In genomic region chr3:107522510-107523360, GRCh38 we compare ENCODE assay signal across 8 cellular contexts. TPM values are rescaled to one million over a fixed set of nuclear protein-coding genes. Genes with fewer than 3 reads are reported as not detected.
DNase-seq lines count a peak whose midpoint lies in the region; ATAC-seq and TF ChIP-seq lines count a peak whose summit lies in the region.

Gene BBX (plus strand): TSS chr3:107522962. CDS start chr3:107710461, 187,499 bp downstream.

- H3K36me3 Mint-ChIP-seq in Caco-2 (ENCODE audit: insufficient read depth, unreplicated experiment) = peaks cover 6% of the 10 kb centered on the region
- H3K36me3 Mint-ChIP-seq in activated CD8-positive, alpha-beta memory T cell treated with anti-CD3 and anti-CD28 coated beads, Interleukin-2, amount 10 ng/mL, durations not matched to agents 7 days and 5 days = peaks cover 10% of the 10 kb centered on the region

- H3K18ac ChIP-seq in mesenchymal stem cell (ENCODE audit: low read depth in 1 of 2, low read length in 2 of 2) = peak within 1 kb of the TSS; percentile 63 to 91

- peak within 1 kb of the TSS; percentile 60 for H4K8ac ChIP-seq in mesenchymal stem cell (ENCODE audit: low read length)

- peak within 1 kb of the TSS in 1 of 2 experiments; percentile 84 for H3K23ac ChIP-seq in mesenchymal stem cell (ENCODE audit: low read length in 2 of 2)

- peak; percentile 92 to 93 for DNase-seq in Caco-2
- DNase-seq in NT2/D1 (ENCODE audit: low read depth, low spot score) = peak; percentile 81
- peak; percentile 93 for DNase-seq in activated CD8-positive, alpha-beta memory T cell treated with anti-CD3 and anti-CD28 coated beads, Interleukin-2, amount 10 ng/mL, durations not matched to agents 7 days and 5 days
- peak; percentile 98 for DNase-seq in mesenchymal stem cell
- peak; percentile 54 for DNase-seq in stimulated activated CD8-positive, alpha-beta memory T cell treated with anti-CD3 and anti-CD28 coated beads, Interleukin-12 subunit alpha, Interleukin-12 subunit beta, amount 100 ng/mL, for 24 hours (ENCODE audit: extremely low read depth)

- H3K9me3 ChIP-seq in Caco-2 (no peaks in the 10 kb centered on the region), HUES48 (ENCODE audit: control insufficient read depth, insufficient read depth, low read length) (no peaks in the 10 kb centered on the region), NT2/D1 (ENCODE audit: insufficient read depth, low read length) (no peaks in the 10 kb centered on the region), endocrine pancreas (ENCODE audit: control insufficient read depth, low read length) (no peaks in the 10 kb centered on the region), mesenchymal stem cell (ENCODE audit: control insufficient read depth, low read length) (no peaks in the 10 kb centered on the region)

- no peak within 1 kb of the TSS for H3K27ac Mint-ChIP-seq in Caco-2 (ENCODE audit: unreplicated experiment)
- H3K27ac Mint-ChIP-seq in activated CD8-positive, alpha-beta memory T cell treated with anti-CD3 and anti-CD28 coated beads, Interleukin-2, amount 10 ng/mL, durations not matched to agents 7 days and 5 days = peak within 1 kb of the TSS; percentile 96

- WGBS in mesenchymal stem cell = under 1% methylated on average over 41 of the region's 51 CpGs

- H4K91ac ChIP-seq in mesenchymal stem cell (ENCODE audit: low read length) = peak within 1 kb of the TSS; percentile 39

- H3K27ac ChIP-seq in HUES48 (ENCODE audit: low read depth, low read length) = peak within 1 kb of the TSS; percentile 85
- peak within 1 kb of the TSS; percentile 86 for H3K27ac ChIP-seq in mesenchymal stem cell (ENCODE audit: low read length, poor library complexity, severe bottlenecking)

- H2BK12ac ChIP-seq in mesenchymal stem cell (ENCODE audit: low read length in 2 of 2) = peak within 1 kb of the TSS in 1 of 2 experiments; percentile 11

- H2BK120ac ChIP-seq in mesenchymal stem cell (ENCODE audit: low read depth, low read length) = peak within 1 kb of the TSS; percentile 95

- CTCF ChIA-PET in Caco-2 (lab: Charles Lee) = no interaction called here
- CTCF ChIA-PET in activated CD8-positive, alpha-beta memory T cell treated with anti-CD3 and anti-CD28 coated beads, Interleukin-2, amount 10 ng/mL, durations not matched to agents 7 days and 5 days (lab: Charles Lee) = interaction anchor here (1.0 to 1.6 kb wide), 2 partner anchors 102 to 251 kb away, joined by 3 to 4 read pairs; no protein-coding TSS in a partner anchor

- peak within 1 kb of the TSS; percentile 87 for H3K4me2 ChIP-seq in mesenchymal stem cell (ENCODE audit: low read length, poor library complexity, severe bottlenecking)

- H3K4me3 Mint-ChIP-seq in Caco-2 (ENCODE audit: unreplicated experiment) = peak within 1 kb of the TSS; percentile 82
- H3K4me3 Mint-ChIP-seq in activated CD8-positive, alpha-beta memory T cell treated with anti-CD3 and anti-CD28 coated beads, Interleukin-2, amount 10 ng/mL, durations not matched to agents 7 days and 5 days = peak within 1 kb of the TSS; percentile 90

- H3K9me3 Mint-ChIP-seq in Caco-2 (ENCODE audit: unreplicated experiment) = no peaks in the 10 kb centered on the region
- no peaks in the 10 kb centered on the region for H3K9me3 Mint-ChIP-seq in activated CD8-positive, alpha-beta memory T cell treated with anti-CD3 and anti-CD28 coated beads, Interleukin-2, amount 10 ng/mL, durations not matched to agents 7 days and 5 days (ENCODE audit: low read depth)

- peak within 1 kb of the TSS in 1 of 2 experiments; percentile 32 for H3K4ac ChIP-seq in mesenchymal stem cell (ENCODE audit: low read depth in 1 of 2, low read length in 2 of 2)

- no peaks in the 10 kb centered on the region for H3K4me1 ChIP-seq in Caco-2
- H3K4me1 ChIP-seq in HUES48 (ENCODE audit: control insufficient read depth, insufficient read depth, low read length) = peaks cover 10% of the 10 kb centered on the region
- no peaks in the 10 kb centered on the region for H3K4me1 ChIP-seq in NT2/D1 (ENCODE audit: insufficient read depth, insufficient read length)
- no peaks in the 10 kb centered on the region for H3K4me1 ChIP-seq in endocrine pancreas (ENCODE audit: control insufficient read depth, insufficient read depth, low read length)
- H3K4me1 ChIP-seq in mesenchymal stem cell (ENCODE audit: control insufficient read depth, insufficient read depth, low read depth, low read length) = no peaks in the 10 kb centered on the region

- ATAC-seq in GM21423 (IDR thresholded peaks at IDR 0.05; ENCODE audit: unreplicated experiment) = peak; percentile 90
- ATAC-seq in activated CD8-positive, alpha-beta memory T cell treated with anti-CD3 and anti-CD28 coated beads, Interleukin-2, amount 10 ng/mL, durations not matched to agents 7 days and 5 days = peak; percentile 91

- no peak within 1 kb of the TSS for H2BK15ac ChIP-seq in mesenchymal stem cell (ENCODE audit: low read depth, poor library complexity, severe bottlenecking)

- peaks cover 4% of the 10 kb centered on the region for H3K4me1 Mint-ChIP-seq in Caco-2 (ENCODE audit: low read depth, unreplicated experiment)
- peaks cover 28% of the 10 kb centered on the region for H3K4me1 Mint-ChIP-seq in activated CD8-positive, alpha-beta memory T cell treated with anti-CD3 and anti-CD28 coated beads, Interleukin-2, amount 10 ng/mL, durations not matched to agents 7 days and 5 days

- no peak for TF ChIP-seq CTCF in Caco-2 (IDR thresholded peaks at IDR 0.05; ENCODE audit: insufficient read depth in 1 of 2, low read depth in 1 of 2, low read length in 1 of 2, severe bottlenecking in 1 of 2, unreplicated experiment in 1 of 2)

- H3K27me3 Mint-ChIP-seq in Caco-2 (ENCODE audit: insufficient read depth, unreplicated experiment) = peaks cover 19% of the 10 kb centered on the region
- no peaks in the 10 kb centered on the region for H3K27me3 Mint-ChIP-seq in activated CD8-positive, alpha-beta memory T cell treated with anti-CD3 and anti-CD28 coated beads, Interleukin-2, amount 10 ng/mL, durations not matched to agents 7 days and 5 days

- H2AK5ac ChIP-seq in mesenchymal stem cell (ENCODE audit: low read length, severe bottlenecking) = no peak within 1 kb of the TSS

- intact Hi-C loops in Caco-2 (cut with micrococcal nuclease; ENCODE audit: unreplicated experiment) = loop anchor here (5.0 kb wide), 1 partner anchor 90 kb away; no protein-coding TSS in a partner anchor

- H3K4me3 ChIP-seq in Caco-2 (ENCODE audit: low read depth, low read length) (peak within 1 kb of the TSS; percentile 77), HUES48 (ENCODE audit: low read depth, low read length) (peak within 1 kb of the TSS; percentile 86), NT2/D1 (ENCODE audit: insufficient read length, low read depth) (peak within 1 kb of the TSS; percentile 75), endocrine pancreas (ENCODE audit: control insufficient read depth, insufficient read depth, low read length) (peak within 1 kb of the TSS; percentile 92), mesenchymal stem cell (ENCODE audit: insufficient read depth in 1 of 2, low read depth in 1 of 2, low read length in 2 of 2) (peak within 1 kb of the TSS; percentile 69 to 97)

- H3K9ac ChIP-seq in HUES48 (ENCODE audit: low read depth, low read length) (peak within 1 kb of the TSS; percentile 83), NT2/D1 (ENCODE audit: insufficient read length, low read depth) (peak within 1 kb of the TSS; percentile 81), endocrine pancreas (ENCODE audit: control insufficient read depth, insufficient read depth, low read length) (peak within 1 kb of the TSS; percentile 70), mesenchymal stem cell (ENCODE audit: low read length) (peak within 1 kb of the TSS; percentile 91)

- H3K27me3 ChIP-seq in Caco-2 (replicated peaks; ENCODE audit: control insufficient read depth, insufficient read depth, low read length) = no peaks in the 10 kb centered on the region; the same call in 1 of the 2 replicates
- peaks cover 7% of the 10 kb centered on the region for H3K27me3 ChIP-seq in HUES48 (ENCODE audit: control insufficient read depth, insufficient read depth, low read length)
- H3K27me3 ChIP-seq in NT2/D1 (ENCODE audit: insufficient read depth, insufficient read length) = peaks cover 17% of the 10 kb centered on the region
- H3K27me3 ChIP-seq in endocrine pancreas (ENCODE audit: control insufficient read depth, insufficient read depth, low read length) = no peaks in the 10 kb centered on the region
- no peaks in the 10 kb centered on the region for H3K27me3 ChIP-seq in mesenchymal stem cell (ENCODE audit: control insufficient read depth in 1 of 2, insufficient read depth in 1 of 2, low read length in 2 of 2)

- H2BK5ac ChIP-seq in mesenchymal stem cell (ENCODE audit: low read depth, low read length, poor library complexity, severe bottlenecking) = peak within 1 kb of the TSS; percentile 46

- BruUV-seq in Caco-2 (replicated peaks; lab: Mats Ljungman, UMichigan) = no TSS peak

- H3K79me1 ChIP-seq in mesenchymal stem cell (replicated peaks; ENCODE audit: low read length, poor library complexity, severe bottlenecking) = peaks cover 9% of the 10 kb centered on the region

- H3K36me3 ChIP-seq in Caco-2 (ENCODE audit: control insufficient read depth, insufficient read depth, low read length) (no peaks in the 10 kb centered on the region), HUES48 (ENCODE audit: control insufficient read depth, insufficient read depth, low read length) (peaks cover 14% of the 10 kb centered on the region), NT2/D1 (ENCODE audit: insufficient read depth, insufficient read length, low read length) (peaks cover 7% of the 10 kb centered on the region), endocrine pancreas (ENCODE audit: control insufficient read depth, insufficient read depth, low read length) (no peaks in the 10 kb centered on the region), mesenchymal stem cell (ENCODE audit: control insufficient read depth in 1 of 2, insufficient read depth in 2 of 2, low read depth in 1 of 2, low read length in 2 of 2) (no peaks in the 10 kb centered on the region)

- peak within 1 kb of the TSS in 1 of 2 experiments; percentile 46 for H3K14ac ChIP-seq in mesenchymal stem cell (ENCODE audit: low read length in 2 of 2)

- H2AFZ ChIP-seq in mesenchymal stem cell (ENCODE audit: low read depth, low read length) = peak within 1 kb of the TSS; percentile 57

- POLR2A ChIA-PET in Caco-2 (lab: Charles Lee) = no interaction called here

RNA-seq across cellular contexts. Expression of gene BBX, which starts in this region (rescaled TPM):
- 2.6 TPM in 2 replicates for total RNA-seq in Caco-2 (2022)
- 10 to 100 TPM; 37.0 to 39.4 TPM for total RNA-seq in activated CD8-positive, alpha-beta memory T cell treated with anti-CD3 and anti-CD28 coated beads, Interleukin-2, amount 10 ng/mL, durations not matched to agents 7 days and 5 days
- polyA plus RNA-seq in mesenchymal stem cell (2013, experiment 1 of 2) = 37.7 TPM
- polyA plus RNA-seq in mesenchymal stem cell (2013, experiment 2 of 2) = 38.4 TPM

Comparison
In these comparisons a context has a peak if more than half of its experiments do, and no peak if none do; other contexts are left out.
1. Peak in every context shown above with its lines: DNase-seq, ATAC-seq, H3K4me3 ChIP-seq and H3K27ac ChIP-seq.
2. RNA of gene BBX (total RNA-seq): 37.0 to 39.4 TPM in activated CD8-positive, alpha-beta memory T cell treated with anti-CD3 and anti-CD28 coated beads, Interleukin-2, amount 10 ng/mL, durations not matched to agents 7 days and 5 days; 2.6 TPM in Caco-2; every median in the first group is over 10 times any median in the second.